ENCODE assay signal across 8 cellular contexts in genomic region chr10:124732931-124733536, GRCh38. TPM values are rescaled to one million over a fixed set of nuclear protein-coding genes. Genes with fewer than 3 reads are reported as not detected.
DNase-seq lines count a peak whose midpoint lies in the region; ATAC-seq and TF ChIP-seq lines count a peak whose summit lies in the region.

No MANE protein-coding gene starts in this region.

- H3K9me3 ChIP-seq in psoas muscle: no peaks in the 10 kb centered on the region

- H3K4me1 Mint-ChIP-seq in activated CD4-positive, alpha-beta T cell treated with anti-CD3 and anti-CD28 coated beads, Interleukin-2, amount 10 ng/mL, durations not matched to agents 24 days and 14 days: peaks cover 67% of the 10 kb centered on the region

- TF ChIP-seq CTCF in psoas muscle (IDR thresholded peaks at IDR 0.05): no peak

- WGBS in psoas muscle, 3 donors: 30 to 46% (median 31%) methylated on average over 14 of the region's 14 CpGs

- H3K4me3 ChIP-seq in psoas muscle: peak overlapping the region; percentile 32

- no peaks in the 10 kb centered on the region for H3K27me3 Mint-ChIP-seq in activated CD4-positive, alpha-beta T cell treated with anti-CD3 and anti-CD28 coated beads, Interleukin-2, amount 10 ng/mL, durations not matched to agents 24 days and 14 days

- H3K4me1 ChIP-seq in psoas muscle: peaks cover 92% of the 10 kb centered on the region

- intact Hi-C loops in activated CD4-positive, alpha-beta T cell treated with anti-CD3 and anti-CD28 coated beads, Interleukin-2, amount 10 ng/mL, durations not matched to agents 24 days and 14 days (cut with micrococcal nuclease): loop anchor here (1.0 to 2.0 kb wide), 6 partner anchors 8 to 118 kb away; no protein-coding TSS in a partner anchor
- intact Hi-C loops in psoas muscle (cut with DNase I): loop anchor here in 1 of 2 donors (10.0 kb wide), 1 partner anchor 48 kb away; no protein-coding TSS in a partner anchor

- H3K27ac ChIP-seq in epithelial cell of prostate (peak overlapping the region; percentile 60), psoas muscle (peak overlapping the region; percentile 95)

- no peaks in the 10 kb centered on the region for H3K27me3 ChIP-seq in psoas muscle (ENCODE audit: insufficient read depth in 3 of 3, low read length in 2 of 3)

- H3K36me3 Mint-ChIP-seq in activated CD4-positive, alpha-beta T cell treated with anti-CD3 and anti-CD28 coated beads, Interleukin-2, amount 10 ng/mL, durations not matched to agents 24 days and 14 days (ENCODE audit: low read depth): peaks cover 29% of the 10 kb centered on the region

- no peaks in the 10 kb centered on the region for H3K9me3 Mint-ChIP-seq in activated CD4-positive, alpha-beta T cell treated with anti-CD3 and anti-CD28 coated beads, Interleukin-2, amount 10 ng/mL, durations not matched to agents 24 days and 14 days

- peak; percentile 80 for DNase-seq in activated CD4-positive, alpha-beta T cell treated with anti-CD3 and anti-CD28 coated beads, Interleukin-2, amount 10 ng/mL, durations not matched to agents 24 days and 14 days
- DNase-seq in epithelial cell of prostate (ENCODE audit: low read depth, low spot score) (no peak), psoas muscle (peak; percentile 78 to 90), H4 (ENCODE audit: low spot score) (no peak), inferior parietal cortex (ENCODE audit: extremely low spot score) (no peak), middle frontal gyrus (ENCODE audit: extremely low spot score, low spot score) (no peak)

- peak overlapping the region; percentile 63 for H3K27ac Mint-ChIP-seq in activated CD4-positive, alpha-beta T cell treated with anti-CD3 and anti-CD28 coated beads, Interleukin-2, amount 10 ng/mL, durations not matched to agents 24 days and 14 days

- no peaks in the 10 kb centered on the region for H3K36me3 ChIP-seq in psoas muscle (ENCODE audit: insufficient read depth in 1 of 2, low read depth in 1 of 2)

- ATAC-seq in GM18520 (IDR thresholded peaks at IDR 0.05; ENCODE audit: unreplicated experiment) (peak; percentile 37), HG02981 (IDR thresholded peaks at IDR 0.05; ENCODE audit: unreplicated experiment) (peak; percentile 49), psoas muscle (peak; percentile 63 to 71 (median 69))

- H3K4me3 Mint-ChIP-seq in activated CD4-positive, alpha-beta T cell treated with anti-CD3 and anti-CD28 coated beads, Interleukin-2, amount 10 ng/mL, durations not matched to agents 24 days and 14 days: peak overlapping the region; percentile 51

RNA-seq across cellular contexts. Expression of gene FAM53B, which starts 11.1 kb away (rescaled TPM):
- 20.9 and 21.8 TPM in 2 replicates for total RNA-seq in activated CD4-positive, alpha-beta T cell treated with anti-CD3 and anti-CD28 coated beads, Interleukin-2, amount 10 ng/mL, durations not matched to agents 24 days and 14 days
- total RNA-seq in psoas muscle: 100 to 1,000 TPM in 1 of 4 donors, 10 to 100 TPM in 3; 31.0 to 142 (median 43.1) TPM
- polyA plus RNA-seq in psoas muscle: 100 to 1,000 TPM in 1 of 3 donors, 10 to 100 TPM in 2; 34.9 to 178 (median 55.8) TPM
- 7.4 and 10.5 TPM in 2 replicates for total RNA-seq in H4 (2014; rRNA removed; shearing (Covaris generic))

RNA-seq across cellular contexts. Expression of gene EEF1AKMT2, which starts 58.7 kb away (rescaled TPM):
- total RNA-seq in activated CD4-positive, alpha-beta T cell treated with anti-CD3 and anti-CD28 coated beads, Interleukin-2, amount 10 ng/mL, durations not matched to agents 24 days and 14 days: 21.5 and 22.3 TPM in 2 replicates
- 10 to 100 TPM in 1 of 4 donors, 1 to 10 TPM in 3; 7.6 to 11.9 (median 9.5) TPM for total RNA-seq in psoas muscle
- 10 to 100 TPM in 1 of 3 donors, 1 to 10 TPM in 2; 3.3 to 10.6 (median 3.5) TPM for polyA plus RNA-seq in psoas muscle
- total RNA-seq in H4 (2014; rRNA removed; shearing (Covaris generic)): 22.8 and 32.3 TPM in 2 replicates

Comparison
In these comparisons a context has a peak if more than half of its experiments do, and no peak if none do; other contexts are left out.
1. DNase-seq: peak in activated CD4-positive, alpha-beta T cell treated with anti-CD3 and anti-CD28 coated beads, Interleukin-2, amount 10 ng/mL, durations not matched to agents 24 days and 14 days (single experiment) and psoas muscle (2 of 2); none in epithelial cell of prostate (single experiment), H4 (single experiment), inferior parietal cortex (single experiment) and middle frontal gyrus (single experiment).
2. Peak in every context shown above with its lines, with median percentiles within 50 percentile points of each other: ATAC-seq.